Comparison of ENCODE assay signal across 8 cellular contexts in genomic region chr22:43013355-43014061, GRCh38. TPM values are rescaled to one million over a fixed set of nuclear protein-coding genes. Genes with fewer than 3 reads are reported as not detected.
DNase-seq lines count a peak whose midpoint lies in the region; ATAC-seq and FAIRE-seq lines count a peak whose summit lies in the region.

No MANE protein-coding gene starts in this region.

- no peak for ATAC-seq in GM21576 (IDR thresholded peaks at IDR 0.05; ENCODE audit: unreplicated experiment)

- H3K27me3 ChIP-seq in thymus (ENCODE audit: control insufficient read depth, insufficient read depth) = no peaks in the 10 kb centered on the region

- H3K36me3 Mint-ChIP-seq in activated T-helper 2 cell treated with anti-CD3 and anti-CD28 coated beads, Interferon-gamma antibody, Interleukin-2, Interleukin-4, amounts not matched to agents 10 μg/mL and 5 μg/mL and 100 μg/mL, durations not matched to agents 14 hours and 24 hours and 36 hours (ENCODE audit: low read depth) = peaks cover 7% of the 10 kb centered on the region

- H3K27ac ChIP-seq in thymus (ENCODE audit: low read depth) = no peak overlapping the region

- FAIRE-seq in urothelium cell line (lab: Jason Lieb, UNC) = no peak

- H3K4me1 Mint-ChIP-seq in activated T-helper 2 cell treated with anti-CD3 and anti-CD28 coated beads, Interferon-gamma antibody, Interleukin-2, Interleukin-4, amounts not matched to agents 10 μg/mL and 5 μg/mL and 100 μg/mL, durations not matched to agents 14 hours and 24 hours and 36 hours (ENCODE audit: low read depth) = peaks cover 24% of the 10 kb centered on the region

- intact Hi-C loops in activated T-helper 2 cell treated with anti-CD3 and anti-CD28 coated beads, Interferon-gamma antibody, Interleukin-2, Interleukin-4, amounts not matched to agents 10 μg/mL and 5 μg/mL and 100 μg/mL, durations not matched to agents 14 hours and 24 hours and 36 hours (cut with micrococcal nuclease) = loop anchor here (2.0 to 10.0 kb wide), 2 partner anchors 13 to 119 kb away; no protein-coding TSS in a partner anchor

- H3K4me3 ChIP-seq in thymus (ENCODE audit: low read length) = peak overlapping the region; percentile 94

- no peaks in the 10 kb centered on the region for H3K36me3 ChIP-seq in thymus (ENCODE audit: control insufficient read depth, insufficient read depth)

- WGBS in thymus = 7% methylated on average over 9 of the region's 9 CpGs

- H3K9me3 ChIP-seq in thymus (ENCODE audit: control insufficient read depth) = no peaks in the 10 kb centered on the region

- peaks cover 6% of the 10 kb centered on the region for H3K27me3 Mint-ChIP-seq in activated T-helper 2 cell treated with anti-CD3 and anti-CD28 coated beads, Interferon-gamma antibody, Interleukin-2, Interleukin-4, amounts not matched to agents 10 μg/mL and 5 μg/mL and 100 μg/mL, durations not matched to agents 14 hours and 24 hours and 36 hours (ENCODE audit: low read depth)

- DNase-seq in activated T-cell treated with anti-CD3 and anti-CD28 coated beads, Interleukin-2, amount 50 U/mL, for 1 hour = peak; percentile 27
- no peak for DNase-seq in activated T-cell treated with anti-CD3 and anti-CD28 coated beads, Interleukin-2, amount 50 U/mL, for 48 hours
- no peak for DNase-seq in activated T-helper 2 cell treated with anti-CD3 and anti-CD28 coated beads, Interferon-gamma antibody, Interleukin-2, Interleukin-4, amounts not matched to agents 10 μg/mL and 5 μg/mL and 100 μg/mL, durations not matched to agents 14 hours and 24 hours and 36 hours (ENCODE audit: low spot score)
- peak; percentile 65 for DNase-seq in kidney tubule cell (ENCODE audit: low spot score)
- DNase-seq in urothelium cell line (ENCODE audit: low spot score) = no peak
- no peak for DNase-seq in RKO (ENCODE audit: low spot score)

- peaks cover 9% of the 10 kb centered on the region for H3K4me1 ChIP-seq in thymus (ENCODE audit: control insufficient read depth, insufficient read depth, low read length)

- peak overlapping the region; percentile 91 for H3K4me3 Mint-ChIP-seq in activated T-helper 2 cell treated with anti-CD3 and anti-CD28 coated beads, Interferon-gamma antibody, Interleukin-2, Interleukin-4, amounts not matched to agents 10 μg/mL and 5 μg/mL and 100 μg/mL, durations not matched to agents 14 hours and 24 hours and 36 hours (ENCODE audit: low read depth)

- H3K9me3 Mint-ChIP-seq in activated T-helper 2 cell treated with anti-CD3 and anti-CD28 coated beads, Interferon-gamma antibody, Interleukin-2, Interleukin-4, amounts not matched to agents 10 μg/mL and 5 μg/mL and 100 μg/mL, durations not matched to agents 14 hours and 24 hours and 36 hours = no peaks in the 10 kb centered on the region

- no peak overlapping the region for H3K27ac Mint-ChIP-seq in activated T-helper 2 cell treated with anti-CD3 and anti-CD28 coated beads, Interferon-gamma antibody, Interleukin-2, Interleukin-4, amounts not matched to agents 10 μg/mL and 5 μg/mL and 100 μg/mL, durations not matched to agents 14 hours and 24 hours and 36 hours

RNA-seq across cellular contexts. Expression of gene PACSIN2, which starts 1.4 kb away (rescaled TPM):
- total RNA-seq in activated T-helper 2 cell treated with anti-CD3 and anti-CD28 coated beads, Interferon-gamma antibody, Interleukin-2, Interleukin-4, amounts not matched to agents 10 μg/mL and 5 μg/mL and 100 μg/mL, durations not matched to agents 14 hours and 24 hours and 36 hours = 30.8 and 32.5 TPM in 2 replicates
- polyA plus RNA-seq in thymus = 36.0 TPM

Comparison
In these comparisons a context has a peak if more than half of its experiments do, and no peak if none do; other contexts are left out.
1. DNase-seq: peak in activated T-cell treated with anti-CD3 and anti-CD28 coated beads, Interleukin-2, amount 50 U/mL, for 1 hour (single experiment) and kidney tubule cell (single experiment); none in activated T-cell treated with anti-CD3 and anti-CD28 coated beads, Interleukin-2, amount 50 U/mL, for 48 hours (0 of 2), activated T-helper 2 cell treated with anti-CD3 and anti-CD28 coated beads, Interferon-gamma antibody, Interleukin-2, Interleukin-4, amounts not matched to agents 10 μg/mL and 5 μg/mL and 100 μg/mL, durations not matched to agents 14 hours and 24 hours and 36 hours (single experiment), urothelium cell line (single experiment) and RKO (single experiment).